8 cellular contexts compared by ENCODE assay signal in the genomic region with DNA sequence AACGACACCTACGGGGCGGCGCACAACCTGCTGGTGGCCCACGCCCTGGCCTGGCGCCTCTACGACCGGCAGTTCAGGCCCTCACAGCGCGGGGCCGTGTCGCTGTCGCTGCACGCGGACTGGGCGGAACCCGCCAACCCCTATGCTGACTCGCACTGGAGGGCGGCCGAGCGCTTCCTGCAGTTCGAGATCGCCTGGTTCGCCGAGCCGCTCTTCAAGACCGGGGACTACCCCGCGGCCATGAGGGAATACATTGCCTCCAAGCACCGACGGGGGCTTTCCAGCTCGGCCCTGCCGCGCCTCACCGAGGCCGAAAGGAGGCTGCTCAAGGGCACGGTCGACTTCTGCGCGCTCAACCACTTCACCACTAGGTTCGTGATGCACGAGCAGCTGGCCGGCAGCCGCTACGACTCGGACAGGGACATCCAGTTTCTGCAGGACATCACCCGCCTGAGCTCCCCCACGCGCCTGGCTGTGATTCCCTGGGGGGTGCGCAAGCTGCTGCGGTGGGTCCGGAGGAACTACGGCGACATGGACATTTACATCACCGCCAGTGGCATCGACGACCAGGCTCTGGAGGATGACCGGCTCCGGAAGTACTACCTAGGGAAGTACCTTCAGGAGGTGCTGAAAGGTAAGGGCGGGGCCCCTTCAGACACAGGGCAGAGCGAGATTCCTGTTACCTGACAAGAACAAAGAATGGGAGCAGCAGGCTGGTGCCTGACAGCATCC. TPM values are rescaled to one million over a fixed set of nuclear protein-coding genes. Genes with fewer than 3 reads are reported as not detected.
DNase-seq lines count a peak whose midpoint lies in the region; ATAC-seq and TF ChIP-seq lines count a peak whose summit lies in the region.

No MANE protein-coding gene starts in this region.

- H4K8ac ChIP-seq in neuronal stem cell (ENCODE audit: low read depth, low read length) = peak overlapping the region; percentile 95

- POLR2A ChIA-PET in AG04449 (lab: Yijun Ruan, JAX) = interaction anchor here (0.7 to 1.5 kb wide), 2 partner anchors 12 to 82 kb away, joined by 3 to 4 read pairs; a partner anchor contains a TSS

- peak overlapping the region; percentile 53 for H4K91ac ChIP-seq in neuronal stem cell (ENCODE audit: low read depth, low read length, poor library complexity)

- H2BK120ac ChIP-seq in neuronal stem cell (ENCODE audit: low read depth, low read length) = no peak overlapping the region

- no peaks in the 10 kb centered on the region for H3K79me1 ChIP-seq in neuronal stem cell (ENCODE audit: low read depth, low read length)

- peak overlapping the region; percentile 85 for H3K18ac ChIP-seq in neuronal stem cell (ENCODE audit: low read length)

- TF ChIP-seq CTCF in AG04449 (IDR thresholded peaks at IDR 0.05; ENCODE audit: insufficient read depth, low read length, missing control alignments) = peak; percentile 24
- peak; percentile 9 to 42 for TF ChIP-seq CTCF in fibroblast of lung (conservative IDR thresholded peaks at IDR 0.05 in 1 of 2, IDR thresholded peaks at IDR 0.05 in 1 of 2; ENCODE audit: low read depth in 1 of 2, low read length in 2 of 2)
- TF ChIP-seq CTCF in mesothelial cell of epicardium (IDR thresholded peaks at IDR 0.05; ENCODE audit: unreplicated experiment) = no peak

- WGBS in neuronal stem cell (ENCODE audit: extremely low coverage in 2 of 2, insufficient read length in 2 of 2, insufficient replicate concordance in 1 of 2), 2 donors = no CpG with 5 or more reads among the region's 61 CpGs

- no peaks in the 10 kb centered on the region for H3K9me3 Mint-ChIP-seq in mesothelial cell of epicardium

- H3K4me3 Mint-ChIP-seq in mesothelial cell of epicardium = no peak overlapping the region

- H3K27me3 Mint-ChIP-seq in mesothelial cell of epicardium (ENCODE audit: low read depth) = no peaks in the 10 kb centered on the region

- DNase-seq in AG04449 (ENCODE audit: low read depth, low spot score) = no peak
- peak; percentile 52 for DNase-seq in activated CD8-positive, alpha-beta memory T cell treated with anti-CD3 and anti-CD28 coated beads, Interleukin-2, amount 50 U/mL, for 4 hours
- DNase-seq in fibroblast of lung (ENCODE audit: low read depth in 2 of 2) = peak; percentile 59 to 60
- DNase-seq in neuronal stem cell (ENCODE audit: low spot score) = peak; percentile 36
- no peak for DNase-seq in mesothelial cell of epicardium (ENCODE audit: low spot score in 2 of 2, unreplicated experiment in 2 of 2)
- no peak for DNase-seq in NCI-H774 (lab: John Stamatoyannopoulos, UW)

- H2AFZ ChIP-seq in fibroblast of lung (ENCODE audit: low read length) = peak overlapping the region; percentile 50
- H2AFZ ChIP-seq in neuronal stem cell (ENCODE audit: low read length) = no peak overlapping the region

- no peak overlapping the region for H2AK5ac ChIP-seq in neuronal stem cell (ENCODE audit: low read depth, low read length)

- no peaks in the 10 kb centered on the region for H4K20me1 ChIP-seq in fibroblast of lung (ENCODE audit: control insufficient read depth, extremely low read depth, insufficient read depth, low read length)

- H2BK5ac ChIP-seq in neuronal stem cell (ENCODE audit: low read length) = peak overlapping the region; percentile 70

- H3K14ac ChIP-seq in neuronal stem cell (ENCODE audit: low read length) = peak overlapping the region; percentile 94

- H3K27me3 ChIP-seq in fibroblast of lung (ENCODE audit: control insufficient read depth, insufficient read depth, low read length) (no peaks in the 10 kb centered on the region), neuronal stem cell (ENCODE audit: control insufficient read depth in 3 of 3, insufficient read depth in 3 of 3, low read depth in 1 of 3, low read length in 3 of 3) (peaks cover 0 to 2% (median 0%) of the 10 kb centered on the region in 3 experiments)

- H3K9me3 ChIP-seq in fibroblast of lung (ENCODE audit: control insufficient read depth, insufficient read depth, low read depth, low read length) (no peaks in the 10 kb centered on the region), neuronal stem cell (replicated peaks in 1 of 2; ENCODE audit: control insufficient read depth in 2 of 2, insufficient read depth in 1 of 2, low read depth in 1 of 2, low read length in 2 of 2) (no peaks in the 10 kb centered on the region)

- ATAC-seq in GM19035 (IDR thresholded peaks at IDR 0.05; ENCODE audit: unreplicated experiment) (peak; percentile 84), HG03159 (IDR thresholded peaks at IDR 0.05; ENCODE audit: unreplicated experiment) (peak; percentile 86)

- H2BK15ac ChIP-seq in neuronal stem cell (ENCODE audit: low read length) = no peak overlapping the region

- H3K4me1 Mint-ChIP-seq in mesothelial cell of epicardium = no peaks in the 10 kb centered on the region

- peak overlapping the region; percentile 25 for H3K4me3 ChIP-seq in AG04449 (ENCODE audit: low read depth, low read length)
- H3K4me3 ChIP-seq in fibroblast of lung (replicated peaks in 1 of 4; ENCODE audit: control extremely low read depth in 1 of 4, insufficient read depth in 1 of 4, low read depth in 3 of 4, low read length in 4 of 4) = peak overlapping the region in 3 of 4 experiments; percentile 27 to 49 (median 44)
- peak overlapping the region in 1 of 2 donors; percentile 31 for H3K4me3 ChIP-seq in neuronal stem cell (ENCODE audit: low read length in 2 of 2)

- H3K23ac ChIP-seq in neuronal stem cell (ENCODE audit: low read depth, low read length, poor library complexity) = peak overlapping the region; percentile 89

- peak overlapping the region; percentile 53 for H3K4ac ChIP-seq in neuronal stem cell (ENCODE audit: low read length)

- CTCF ChIA-PET in AG04449 (lab: Yijun Ruan, JAX) = interaction anchor here (2.3 kb wide), 1 partner anchor 11 kb away, joined by 7 read pairs; no protein-coding TSS in a partner anchor

- H3K36me3 ChIP-seq in fibroblast of lung (ENCODE audit: control insufficient read depth, insufficient read depth, low read length) (peaks cover 3% of the 10 kb centered on the region), neuronal stem cell (replicated peaks in 1 of 2; ENCODE audit: control insufficient read depth in 2 of 2, insufficient read depth in 2 of 2, low read length in 2 of 2) (peaks cover 5 to 25% of the 10 kb centered on the region in 2 donors)

- H3K9ac ChIP-seq in fibroblast of lung (ENCODE audit: insufficient read depth, low read length) (peak overlapping the region; percentile 8), neuronal stem cell (ENCODE audit: low read depth, low read length, poor library complexity) (peak overlapping the region; percentile 89)

- H3K79me2 ChIP-seq in fibroblast of lung (ENCODE audit: control insufficient read depth, insufficient read depth, low read length) = no peaks in the 10 kb centered on the region

- peak overlapping the region; percentile 58 for H2BK12ac ChIP-seq in neuronal stem cell (ENCODE audit: low read length)

- H3K27ac ChIP-seq in fibroblast of lung (ENCODE audit: insufficient read depth, low read length) = no peak overlapping the region
- no peak overlapping the region for H3K27ac ChIP-seq in neuronal stem cell (replicated peaks; ENCODE audit: low read length)

- peaks cover 7% of the 10 kb centered on the region for H3K36me3 Mint-ChIP-seq in mesothelial cell of epicardium

- no peak overlapping the region for H3K27ac Mint-ChIP-seq in mesothelial cell of epicardium

- peaks cover 5% of the 10 kb centered on the region for H3K4me1 ChIP-seq in fibroblast of lung (ENCODE audit: control insufficient read depth, extremely low read depth, insufficient read depth, low read length)
- H3K4me1 ChIP-seq in neuronal stem cell (ENCODE audit: control insufficient read depth in 2 of 2, insufficient read depth in 1 of 2, low read depth in 1 of 2, low read length in 2 of 2) = peaks cover 0 to 6% of the 10 kb centered on the region in 2 donors

- H3K4me2 ChIP-seq in fibroblast of lung (ENCODE audit: extremely low read depth, insufficient read depth, low read length) (peak overlapping the region; percentile 61), neuronal stem cell (ENCODE audit: insufficient read depth, low read length, poor library complexity, severe bottlenecking) (peak overlapping the region; percentile 77)

RNA-seq across cellular contexts. Expression of a gene that starts 11.7 kb away (rescaled TPM):
- total RNA-seq in fibroblast of lung (2,253 and 4,642 TPM in 2 replicates), mesothelial cell of epicardium (1,647 to 1,774 TPM (median 1,761 TPM) in 3 replicates)
- 1,161 and 1,426 TPM in 2 replicates for polyA plus RNA-seq in fibroblast of lung
- 895 and 1,568 TPM in 2 replicates for polyA plus RNA-seq in fibroblast of lung (2012)
- polyA minus RNA-seq in fibroblast of lung (ENCODE audit: low replicate concordance) = 6.9 and 14.9 TPM in 2 replicates
- polyA plus RNA-seq in neuronal stem cell (2013, experiment 1 of 2) = 2,920 TPM
- 2,926 TPM for polyA plus RNA-seq in neuronal stem cell (2013, experiment 2 of 2)

RNA-seq across cellular contexts. Expression of a gene that starts 11.8 kb away (rescaled TPM):
- total RNA-seq in fibroblast of lung = 8.0 and 8.6 TPM in 2 replicates
- 7.1 and 9.6 TPM in 2 replicates for polyA plus RNA-seq in fibroblast of lung
- polyA plus RNA-seq in fibroblast of lung (2012) = 5.4 and 5.5 TPM in 2 replicates
- polyA minus RNA-seq in fibroblast of lung (ENCODE audit: low replicate concordance) = 0.55 TPM in 1 of 2 replicates, not detected in the other
- polyA plus RNA-seq in neuronal stem cell (2013, experiment 1 of 2) = 13.2 TPM
- polyA plus RNA-seq in neuronal stem cell (2013, experiment 2 of 2) = 12.9 TPM
- total RNA-seq in mesothelial cell of epicardium = 15.8 to 19.1 TPM (median 16.3 TPM) in 3 replicates

RNA-seq across cellular contexts. Expression of a gene that starts 40.3 kb away (rescaled TPM):
- total RNA-seq in fibroblast of lung = not detected in 2 replicates
- polyA plus RNA-seq in fibroblast of lung = not detected in 2 replicates
- 0.01 TPM in 1 of 2 replicates, not detected in the other for polyA plus RNA-seq in fibroblast of lung (2012)
- not detected in 2 replicates for polyA minus RNA-seq in fibroblast of lung (ENCODE audit: low replicate concordance)
- polyA plus RNA-seq in neuronal stem cell (2013, experiment 1 of 2) = not detected
- polyA plus RNA-seq in neuronal stem cell (2013, experiment 2 of 2) = under 0.01 TPM
- total RNA-seq in mesothelial cell of epicardium = not detected in 3 replicates

Comparison
In these comparisons a context has a peak if more than half of its experiments do, and no peak if none do; other contexts are left out.
1. DNase-seq: peak in activated CD8-positive, alpha-beta memory T cell treated with anti-CD3 and anti-CD28 coated beads, Interleukin-2, amount 50 U/mL, for 4 hours (single experiment), fibroblast of lung (2 of 2) and neuronal stem cell (single experiment); none in AG04449 (single experiment), mesothelial cell of epicardium (0 of 2) and NCI-H774 (single experiment).